ENCODE assay signal across 20 cellular contexts in genomic region chr7:34211003-34211402, GRCh38.
"Had no signal": no experiment of that assay in that cellular context is flagged by ENCODE, and none has a peak within 500 bp of the region (broad histone marks: within the 10 kb centered on the region; RNA-seq: fewer than 3 reads in every experiment).

No MANE protein-coding gene starts in this region.

- H3K4me1 Mint-ChIP-seq: naive B cell had no signal

- H3K27me3 ChIP-seq: esophagus squamous epithelium, foreskin keratinocyte, neutrophil, ovary, stomach, transverse colon had no signal

- H3K9me3 ChIP-seq: esophagus squamous epithelium, left ventricle myocardium inferior, lower lobe of right lung, neutrophil, ovary, stomach, thoracic aorta, transverse colon had no signal

- H3K27ac ChIP-seq: esophagus squamous epithelium, foreskin keratinocyte, left ventricle myocardium inferior, lower lobe of right lung, neutrophil, ovary, stomach, thoracic aorta, transverse colon had no signal

- H3K4me3 Mint-ChIP-seq: naive B cell, nephron had no signal

- H3K4me1 ChIP-seq: esophagus squamous epithelium, foreskin keratinocyte, left ventricle myocardium inferior, lower lobe of right lung, stomach, transverse colon had no signal

- H3K36me3 Mint-ChIP-seq: naive B cell had no signal

- H3K4me3 ChIP-seq: esophagus squamous epithelium, left ventricle myocardium inferior, lower lobe of right lung, ovary, stomach, thoracic aorta, transverse colon had no signal

- H3K36me3 ChIP-seq: esophagus squamous epithelium, left ventricle myocardium inferior, lower lobe of right lung, neutrophil, ovary, stomach, thoracic aorta, transverse colon had no signal

- ATAC-seq: foreskin keratinocyte, lower lobe of right lung, right cardiac atrium had no signal

- DNase-seq: esophagus squamous epithelium; foreskin keratinocyte; head of caudate nucleus; hippocampal formation; left ventricle myocardium inferior; lower lobe of right lung; mesenchymal stem cell; naive B cell; ovary; right cardiac atrium; small intestine; stimulated activated CD4-positive, alpha-beta T cell treated with anti-CD3 and anti-CD28 coated beads, Interleukin-12 subunit alpha, Interleukin-12 subunit beta, amount 100 ng/mL, for 4 hours; stimulated activated naive CD4-positive, alpha-beta T cell; stomach; substantia nigra; transverse colon had no signal

- H3K27ac Mint-ChIP-seq: nephron, progenitor cell of endocrine pancreas had no signal

- H3K27me3 Mint-ChIP-seq: naive B cell, progenitor cell of endocrine pancreas had no signal
